19 cellular contexts compared by ENCODE assay signal in the genomic region with DNA sequence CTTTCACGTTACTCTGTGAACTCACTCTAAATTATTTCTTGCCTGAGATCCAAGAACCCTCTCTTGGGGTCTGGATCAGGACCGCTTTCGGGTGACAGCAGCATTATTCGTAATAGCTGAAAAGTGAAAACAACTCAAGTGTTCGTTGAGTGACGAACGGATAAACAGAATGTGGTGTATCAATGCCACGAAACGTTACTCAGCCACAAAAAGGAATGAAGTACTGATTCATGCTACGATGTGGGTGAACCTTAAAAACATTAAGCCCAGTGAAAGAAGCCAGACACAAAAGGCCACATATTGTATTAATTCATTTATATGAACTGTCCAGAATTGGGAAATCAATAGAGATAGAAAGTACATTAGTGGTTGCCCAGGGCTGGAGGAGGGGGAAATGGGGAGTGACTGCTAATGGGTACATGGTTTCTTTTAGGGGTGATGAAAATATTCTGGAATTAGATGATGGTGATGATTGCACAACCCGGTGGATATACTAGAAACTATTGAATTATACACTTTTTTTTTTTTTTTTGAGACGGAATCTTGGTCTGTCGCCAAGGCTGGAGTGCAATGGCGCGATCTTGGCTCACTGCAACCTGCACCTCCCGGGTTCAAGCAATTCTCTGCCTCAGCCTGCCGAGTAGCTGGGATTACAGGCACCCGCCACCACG. TPM values are rescaled to one million over a fixed set of nuclear protein-coding genes. Genes with fewer than 3 reads are reported as not detected.
DNase-seq lines count a peak whose midpoint lies in the region; ATAC-seq and TF ChIP-seq lines count a peak whose summit lies in the region.
"Had no signal": no experiment of that assay in that cellular context is flagged by ENCODE, and none has a peak within 500 bp of the region (broad histone marks: within the 10 kb centered on the region; RNA-seq: fewer than 3 reads in every experiment).

No MANE protein-coding gene starts in this region.

- no peaks in the 10 kb centered on the region for H3K9me3 ChIP-seq in right cardiac atrium (ENCODE audit: control insufficient read depth, low read length)
- H3K9me3 ChIP-seq in colonic mucosa: no peaks in the 10 kb centered on the region
- H3K9me3 ChIP-seq: prostate gland had no signal

- DNase-seq in HCEC 1CT: peak; percentile 70
- peak; percentile 73 to 92 for DNase-seq in cardiac fibroblast (ENCODE audit: low read depth in 2 of 2)
- DNase-seq in right cardiac atrium: peak in 2 of 3 donors; percentile 44 to 72
- DNase-seq in stromal cell of bone marrow (ENCODE audit: low read depth): peak; percentile 83
- no peak for DNase-seq in colonic mucosa
- no peak for DNase-seq in activated CD4-positive, CD25-positive, alpha-beta regulatory T cell treated with anti-CD3 and anti-CD28 coated beads, Interleukin-2, amount 50 U/mL, for 72 hours
- no peak for DNase-seq in NK-92 (lab: John Stamatoyannopoulos, UW; ENCODE audit: unreplicated experiment)
- DNase-seq: activated CD8-positive, alpha-beta T cell treated with anti-CD3 and anti-CD28 coated beads, Interleukin-2, amount 10 ng/mL, durations not matched to agents 7 days and 5 days; activated gamma-delta T cell; CD8-positive, alpha-beta T cell; GDM1; NCI-H187; NCI-H69; stimulated activated CD4-positive, alpha-beta T cell treated with anti-CD3 and anti-CD28 coated beads, Interleukin-2, amount 100 ng/mL, for 48 hours; T1000 had no signal

- WGBS in right cardiac atrium: 61% methylated on average over 19 of the region's 19 CpGs

- ATAC-seq in right cardiac atrium: peak; percentile 22 to 59
- ATAC-seq in GM19035 (IDR thresholded peaks at IDR 0.05; ENCODE audit: unreplicated experiment): no peak
- ATAC-seq: activated CD8-positive, alpha-beta T cell treated with anti-CD3 and anti-CD28 coated beads, Interleukin-2, amount 10 ng/mL, durations not matched to agents 7 days and 5 days; CD8-positive, alpha-beta T cell; stimulated activated memory B cell treated with anti-CD40 and anti-IgM and Interleukin-4, amounts not matched to agents 10 μg/mL and 1 μg/mL and 100 μg/mL, for 72 hours had no signal

- H3K36me3 ChIP-seq in colonic mucosa: no peaks in the 10 kb centered on the region
- H3K36me3 ChIP-seq: prostate gland had no signal

- H3K4me1 ChIP-seq in right cardiac atrium (ENCODE audit: control insufficient read depth, insufficient read depth, low read length): peaks cover 15% of the 10 kb centered on the region
- no peaks in the 10 kb centered on the region for H3K4me1 ChIP-seq in colonic mucosa
- H3K4me1 ChIP-seq: prostate gland had no signal

- H3K9ac ChIP-seq in colonic mucosa (ENCODE audit: low read depth in 2 of 2, low read length in 2 of 2): no peak overlapping the region

- H3K27ac ChIP-seq in right cardiac atrium (ENCODE audit: low read length) (peak overlapping the region; percentile 51), colonic mucosa (no peak overlapping the region)
- H3K27ac ChIP-seq: RWPE1 had no signal

- H3K4me3 ChIP-seq in cardiac fibroblast (replicated peaks in 1 of 2; ENCODE audit: low read depth in 2 of 2, low read length in 2 of 2): no peak overlapping the region
- H3K4me3 ChIP-seq in right cardiac atrium (ENCODE audit: low read length): no peak overlapping the region
- H3K4me3 ChIP-seq in colonic mucosa: no peak overlapping the region
- H3K4me3 ChIP-seq: prostate gland had no signal

- no peak for TF ChIP-seq CTCF in cardiac fibroblast (IDR thresholded peaks at IDR 0.05; ENCODE audit: low read depth, low read length)
- TF ChIP-seq CTCF in colonic mucosa (IDR thresholded peaks at IDR 0.05): no peak

- H3K27me3 ChIP-seq in right cardiac atrium (ENCODE audit: control insufficient read depth, insufficient read depth): no peaks in the 10 kb centered on the region
- no peaks in the 10 kb centered on the region for H3K27me3 ChIP-seq in colonic mucosa

- intact Hi-C loops in right cardiac atrium (cut with DNase I) (loop anchor here in 1 of 4 donors (5.0 kb wide), 1 partner anchor 38 kb away; no protein-coding TSS in a partner anchor), colonic mucosa (cut with DNase I) (no loop called here)

RNA-seq across cellular contexts. Expression of a gene that starts 8.4 kb away (rescaled TPM):
- 10 to 100 TPM; 51.7 to 98.4 (median 66.3) TPM for total RNA-seq in right cardiac atrium
- 19.9 TPM for polyA plus RNA-seq in right cardiac atrium
- total RNA-seq in colonic mucosa: 1 to 10 TPM in 1 of 2 donors, under 1 TPM in 1; 0.94 to 8.0 TPM
- total RNA-seq: CD8-positive, alpha-beta T cell had no signal

Comparison
In these comparisons a context has a peak if more than half of its experiments do, and no peak if none do; other contexts are left out.
1. DNase-seq: peak in HCEC 1CT (single experiment), cardiac fibroblast (2 of 2), right cardiac atrium (2 of 3) and stromal cell of bone marrow (single experiment); none in colonic mucosa (single experiment), activated CD4-positive, CD25-positive, alpha-beta regulatory T cell treated with anti-CD3 and anti-CD28 coated beads, Interleukin-2, amount 50 U/mL, for 72 hours (single experiment) and NK-92 (single experiment).
2. RNA of a gene that starts 8.4 kb away (total RNA-seq): 51.7 to 98.4 TPM in right cardiac atrium; 0.94 to 8.0 TPM in colonic mucosa; every median in the first group is over 4 times any median in the second.